2 cellular contexts compared by ENCODE assay signal in genomic region chr7:107860241-107860961, GRCh38.
TF ChIP-seq lines count a peak whose summit lies in the region.

No MANE protein-coding gene starts in this region.

TF ChIP-seq in HCT116, 20 proteins besides CTCF, POLR2A, EP300 and RAD21 (continued from another document):
- no peak for TF ChIP-seq REST (IDR thresholded peaks at IDR 0.05; ENCODE audit: low read depth)
- TF ChIP-seq ATF3 (IDR thresholded peaks at IDR 0.05) = no peak
- TF ChIP-seq EZH2phosphoT487 (IDR thresholded peaks at IDR 0.05; ENCODE audit: borderline replicate concordance) = no peak
- TF ChIP-seq ZFX (IDR thresholded peaks at IDR 0.05) = no peak
- no peak for TF ChIP-seq YY1 (IDR thresholded peaks at IDR 0.05; ENCODE audit: extremely low read depth, insufficient replicate concordance, low read depth, low read length)
- TF ChIP-seq EGR1 (IDR thresholded peaks at IDR 0.05; ENCODE audit: low read depth) = no peak
- TF ChIP-seq, protein P1, sequence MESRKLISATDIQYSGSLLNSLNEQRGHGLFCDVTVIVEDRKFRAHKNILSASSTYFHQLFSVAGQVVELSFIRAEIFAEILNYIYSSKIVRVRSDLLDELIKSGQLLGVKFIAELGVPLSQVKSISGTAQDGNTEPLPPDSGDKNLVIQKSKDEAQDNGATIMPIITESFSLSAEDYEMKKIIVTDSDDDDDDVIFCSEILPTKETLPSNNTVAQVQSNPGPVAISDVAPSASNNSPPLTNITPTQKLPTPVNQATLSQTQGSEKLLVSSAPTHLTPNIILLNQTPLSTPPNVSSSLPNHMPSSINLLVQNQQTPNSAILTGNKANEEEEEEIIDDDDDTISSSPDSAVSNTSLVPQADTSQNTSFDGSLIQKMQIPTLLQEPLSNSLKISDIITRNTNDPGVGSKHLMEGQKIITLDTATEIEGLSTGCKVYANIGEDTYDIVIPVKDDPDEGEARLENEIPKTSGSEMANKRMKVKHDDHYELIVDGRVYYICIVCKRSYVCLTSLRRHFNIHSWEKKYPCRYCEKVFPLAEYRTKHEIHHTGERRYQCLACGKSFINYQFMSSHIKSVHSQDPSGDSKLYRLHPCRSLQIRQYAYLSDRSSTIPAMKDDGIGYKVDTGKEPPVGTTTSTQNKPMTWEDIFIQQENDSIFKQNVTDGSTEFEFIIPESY (IDR thresholded peaks at IDR 0.05; ENCODE audit: extremely low read depth, insufficient replicate concordance, low read length) = no peak
- TF ChIP-seq POLR2AphosphoS5 (IDR thresholded peaks at IDR 0.05; ENCODE audit: low read depth, low read length) = no peak
- TF ChIP-seq, protein P2, sequence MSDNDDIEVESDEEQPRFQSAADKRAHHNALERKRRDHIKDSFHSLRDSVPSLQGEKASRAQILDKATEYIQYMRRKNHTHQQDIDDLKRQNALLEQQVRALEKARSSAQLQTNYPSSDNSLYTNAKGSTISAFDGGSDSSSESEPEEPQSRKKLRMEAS (IDR thresholded peaks at IDR 0.05) = no peak
- no peak for TF ChIP-seq JUND (IDR thresholded peaks at IDR 0.05)
- no peak for TF ChIP-seq SP1 (IDR thresholded peaks at IDR 0.05; ENCODE audit: low read depth)
- no peak for TF ChIP-seq ZNF274 (IDR thresholded peaks at IDR 0.05; ENCODE audit: low read depth, low read length)
- TF ChIP-seq CEBPB (IDR thresholded peaks at IDR 0.05; ENCODE audit: low read depth) = no peak
- TF ChIP-seq FOSL1 (IDR thresholded peaks at IDR 0.05; ENCODE audit: low read depth) = no peak
TF ChIP-seq in HCT116: peak in this region for 0.

TF ChIP-seq in liver, 16 proteins besides CTCF, POLR2A, EP300 and RAD21:
- TF ChIP-seq, protein P2 (IDR thresholded peaks at IDR 0.05) = peak; percentile 80
- no peak for TF ChIP-seq EGR1 (IDR thresholded peaks at IDR 0.05; ENCODE audit: low read depth in 2 of 2)
- peak in 1 of 2 donors; percentile 19 for TF ChIP-seq GABPA (IDR thresholded peaks at IDR 0.05 in 1 of 2, conservative IDR thresholded peaks at IDR 0.05 in 1 of 2)
- TF ChIP-seq NR2F2 (IDR thresholded peaks at IDR 0.05) = no peak
- TF ChIP-seq FOXA1 (IDR thresholded peaks at IDR 0.05) = no peak
- TF ChIP-seq ATF3 (IDR thresholded peaks at IDR 0.05) = peak; percentile 51
- peak; percentile 56 for TF ChIP-seq YY1 (IDR thresholded peaks at IDR 0.05)
- peak; percentile 78 for TF ChIP-seq SP1 (IDR thresholded peaks at IDR 0.05)
- TF ChIP-seq, protein P1 (IDR thresholded peaks at IDR 0.05) = no peak
- peak; percentile 50 for TF ChIP-seq FOXA2 (IDR thresholded peaks at IDR 0.05)
- TF ChIP-seq RXRA (IDR thresholded peaks at IDR 0.05) = peak; percentile 58 to 80
- peak; percentile 41 to 65 for TF ChIP-seq JUND (IDR thresholded peaks at IDR 0.05)
- no peak for TF ChIP-seq TAF1 (conservative IDR thresholded peaks at IDR 0.05)
- peak; percentile 35 for TF ChIP-seq HNF4G (IDR thresholded peaks at IDR 0.05)
- TF ChIP-seq REST (IDR thresholded peaks at IDR 0.05) = peak; percentile 56
- TF ChIP-seq HNF4A (conservative IDR thresholded peaks at IDR 0.05) = peak; percentile 89 to 92
